In the genomic region with DNA sequence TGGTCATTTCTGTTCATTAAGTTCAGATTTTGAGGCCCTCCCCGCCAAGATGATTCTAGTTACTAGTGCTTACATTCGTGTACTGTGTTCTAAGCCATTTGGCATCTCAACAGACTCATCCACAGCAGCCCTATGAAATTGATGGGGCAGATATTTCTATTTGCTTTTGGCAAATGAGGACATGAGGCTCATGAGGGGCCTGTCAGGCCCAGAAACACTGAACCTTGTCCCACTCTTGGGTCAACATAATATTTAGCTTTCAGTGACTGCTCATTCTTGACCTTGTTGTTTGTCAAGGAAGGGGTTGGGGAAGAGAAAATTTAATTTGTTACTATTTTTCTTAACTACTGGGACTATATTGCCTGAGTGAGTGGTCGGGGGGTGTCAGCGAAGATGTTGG, we compare ENCODE assay signal across 1 cellular context.
TF ChIP-seq lines count a peak whose summit lies in the region.

No MANE protein-coding gene starts in this region.

TF ChIP-seq in HepG2, 621 proteins besides CTCF, POLR2A, EP300 and RAD21 (continued from another document and continues in another):
- peak; percentile 59; the same call in 1 of the 2 replicates for TF ChIP-seq IKZF5 (CRISPR knock-in tag; IDR thresholded peaks at IDR 0.05)
- no peak for TF ChIP-seq ZNF33B (CRISPR knock-in tag; IDR thresholded peaks at IDR 0.05)
- no peak for TF ChIP-seq ZNF577 (CRISPR knock-in tag; IDR thresholded peaks at IDR 0.05; ENCODE audit: borderline replicate concordance, low read depth)
- peak; percentile 29; the same call in 1 of the 2 replicates for TF ChIP-seq DMAP1 (CRISPR knock-in tag; IDR thresholded peaks at IDR 0.05)
- TF ChIP-seq FOXA3 (CRISPR knock-in tag; IDR thresholded peaks at IDR 0.05): peak; percentile 59
- TF ChIP-seq ARID5B (CRISPR knock-in tag; IDR thresholded peaks at IDR 0.05): peak; percentile 78
- TF ChIP-seq CBFB (CRISPR knock-in tag; IDR thresholded peaks at IDR 0.05): no peak
- no peak for TF ChIP-seq U2AF2 (IDR thresholded peaks at IDR 0.05; ENCODE audit: low read depth, low read length)
- no peak for TF ChIP-seq ZBTB8A (CRISPR knock-in tag; IDR thresholded peaks at IDR 0.05; ENCODE audit: borderline replicate concordance, low read depth)
- no peak for TF ChIP-seq HNRNPK (IDR thresholded peaks at IDR 0.05; ENCODE audit: low read depth, low read length, poor library complexity, severe bottlenecking)
- TF ChIP-seq MAZ (IDR thresholded peaks at IDR 0.05; ENCODE audit: borderline replicate concordance, low read depth, low read length): no peak
- TF ChIP-seq MAZ (CRISPR knock-in tag; IDR thresholded peaks at IDR 0.05; ENCODE audit: low read depth): peak; percentile 48; the same call in 1 of the 2 replicates
- no peak for TF ChIP-seq ZNF546 (CRISPR knock-in tag; conservative IDR thresholded peaks at IDR 0.05)
- TF ChIP-seq ZNF772 (CRISPR knock-in tag; IDR thresholded peaks at IDR 0.05): no peak
- TF ChIP-seq ZNF660 (CRISPR knock-in tag; IDR thresholded peaks at IDR 0.05; ENCODE audit: borderline replicate concordance, low read depth): no peak
- no peak for TF ChIP-seq ARID2 (CRISPR knock-in tag; IDR thresholded peaks at IDR 0.05; ENCODE audit: borderline replicate concordance)
- TF ChIP-seq, protein P1, sequence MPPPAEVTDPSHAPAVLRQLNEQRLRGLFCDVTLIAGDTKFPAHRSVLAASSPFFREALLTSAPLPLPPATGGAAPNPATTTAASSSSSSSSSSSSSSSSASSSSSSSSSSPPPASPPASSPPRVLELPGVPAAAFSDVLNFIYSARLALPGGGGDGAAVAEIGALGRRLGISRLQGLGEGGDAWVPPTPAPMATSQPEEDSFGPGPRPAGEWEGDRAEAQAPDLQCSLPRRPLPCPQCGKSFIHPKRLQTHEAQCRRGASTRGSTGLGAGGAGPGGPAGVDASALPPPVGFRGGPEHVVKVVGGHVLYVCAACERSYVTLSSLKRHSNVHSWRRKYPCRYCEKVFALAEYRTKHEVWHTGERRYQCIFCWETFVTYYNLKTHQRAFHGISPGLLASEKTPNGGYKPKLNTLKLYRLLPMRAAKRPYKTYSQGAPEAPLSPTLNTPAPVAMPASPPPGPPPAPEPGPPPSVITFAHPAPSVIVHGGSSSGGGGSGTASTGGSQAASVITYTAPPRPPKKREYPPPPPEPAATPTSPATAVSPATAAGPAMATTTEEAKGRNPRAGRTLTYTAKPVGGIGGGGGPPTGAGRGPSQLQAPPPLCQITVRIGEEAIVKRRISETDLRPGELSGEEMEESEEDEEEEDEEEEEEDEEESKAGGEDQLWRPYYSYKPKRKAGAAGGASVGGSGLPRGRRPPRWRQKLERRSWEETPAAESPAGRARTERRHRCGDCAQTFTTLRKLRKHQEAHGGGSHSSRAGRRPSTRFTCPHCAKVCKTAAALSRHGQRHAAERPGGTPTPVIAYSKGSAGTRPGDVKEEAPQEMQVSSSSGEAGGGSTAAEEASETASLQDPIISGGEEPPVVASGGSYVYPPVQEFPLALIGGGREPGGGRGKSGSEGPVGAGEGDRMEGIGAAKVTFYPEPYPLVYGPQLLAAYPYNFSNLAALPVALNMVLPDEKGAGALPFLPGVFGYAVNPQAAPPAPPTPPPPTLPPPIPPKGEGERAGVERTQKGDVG (CRISPR knock-in tag; IDR thresholded peaks at IDR 0.05; ENCODE audit: borderline replicate concordance): no peak
- no peak for TF ChIP-seq ZC3H13 (CRISPR knock-in tag; IDR thresholded peaks at IDR 0.05)
- TF ChIP-seq ZNF710 (CRISPR knock-in tag; IDR thresholded peaks at IDR 0.05; ENCODE audit: borderline replicate concordance): peak; percentile 42; the same call in 1 of the 2 replicates
- no peak for TF ChIP-seq SRY (CRISPR knock-in tag; IDR thresholded peaks at IDR 0.05)
- no peak for TF ChIP-seq DR1 (CRISPR knock-in tag; IDR thresholded peaks at IDR 0.05)
- no peak for TF ChIP-seq MTERF4 (CRISPR knock-in tag; IDR thresholded peaks at IDR 0.05)
- TF ChIP-seq MEIS1 (CRISPR knock-in tag; IDR thresholded peaks at IDR 0.05; ENCODE audit: borderline replicate concordance): no peak
- TF ChIP-seq ZNF263 (CRISPR knock-in tag; IDR thresholded peaks at IDR 0.05): no peak
- no peak for TF ChIP-seq FLYWCH1 (CRISPR knock-in tag; IDR thresholded peaks at IDR 0.05)
- peak; percentile 58 for TF ChIP-seq ZNF644 (CRISPR knock-in tag; IDR thresholded peaks at IDR 0.05; ENCODE audit: low read depth)
- TF ChIP-seq ZNF30 (CRISPR knock-in tag; IDR thresholded peaks at IDR 0.05): no peak
- no peak for TF ChIP-seq SIN3B (IDR thresholded peaks at IDR 0.05; ENCODE audit: low read length)
- TF ChIP-seq ZNF276 (CRISPR knock-in tag; IDR thresholded peaks at IDR 0.05; ENCODE audit: low read depth): no peak
- peak; percentile 27 for TF ChIP-seq ASH2L (IDR thresholded peaks at IDR 0.05; ENCODE audit: insufficient read length, low read depth, low read length)
- TF ChIP-seq, protein P2, sequence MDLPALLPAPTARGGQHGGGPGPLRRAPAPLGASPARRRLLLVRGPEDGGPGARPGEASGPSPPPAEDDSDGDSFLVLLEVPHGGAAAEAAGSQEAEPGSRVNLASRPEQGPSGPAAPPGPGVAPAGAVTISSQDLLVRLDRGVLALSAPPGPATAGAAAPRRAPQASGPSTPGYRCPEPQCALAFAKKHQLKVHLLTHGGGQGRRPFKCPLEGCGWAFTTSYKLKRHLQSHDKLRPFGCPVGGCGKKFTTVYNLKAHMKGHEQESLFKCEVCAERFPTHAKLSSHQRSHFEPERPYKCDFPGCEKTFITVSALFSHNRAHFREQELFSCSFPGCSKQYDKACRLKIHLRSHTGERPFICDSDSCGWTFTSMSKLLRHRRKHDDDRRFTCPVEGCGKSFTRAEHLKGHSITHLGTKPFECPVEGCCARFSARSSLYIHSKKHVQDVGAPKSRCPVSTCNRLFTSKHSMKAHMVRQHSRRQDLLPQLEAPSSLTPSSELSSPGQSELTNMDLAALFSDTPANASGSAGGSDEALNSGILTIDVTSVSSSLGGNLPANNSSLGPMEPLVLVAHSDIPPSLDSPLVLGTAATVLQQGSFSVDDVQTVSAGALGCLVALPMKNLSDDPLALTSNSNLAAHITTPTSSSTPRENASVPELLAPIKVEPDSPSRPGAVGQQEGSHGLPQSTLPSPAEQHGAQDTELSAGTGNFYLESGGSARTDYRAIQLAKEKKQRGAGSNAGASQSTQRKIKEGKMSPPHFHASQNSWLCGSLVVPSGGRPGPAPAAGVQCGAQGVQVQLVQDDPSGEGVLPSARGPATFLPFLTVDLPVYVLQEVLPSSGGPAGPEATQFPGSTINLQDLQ (CRISPR knock-in tag; IDR thresholded peaks at IDR 0.05): no peak
- 0 out of 2 replicates have a peak, but pooled peaks have one; percentile 23 for TF ChIP-seq ZNF574 (CRISPR knock-in tag; IDR thresholded peaks at IDR 0.05)
